In the genomic region with DNA sequence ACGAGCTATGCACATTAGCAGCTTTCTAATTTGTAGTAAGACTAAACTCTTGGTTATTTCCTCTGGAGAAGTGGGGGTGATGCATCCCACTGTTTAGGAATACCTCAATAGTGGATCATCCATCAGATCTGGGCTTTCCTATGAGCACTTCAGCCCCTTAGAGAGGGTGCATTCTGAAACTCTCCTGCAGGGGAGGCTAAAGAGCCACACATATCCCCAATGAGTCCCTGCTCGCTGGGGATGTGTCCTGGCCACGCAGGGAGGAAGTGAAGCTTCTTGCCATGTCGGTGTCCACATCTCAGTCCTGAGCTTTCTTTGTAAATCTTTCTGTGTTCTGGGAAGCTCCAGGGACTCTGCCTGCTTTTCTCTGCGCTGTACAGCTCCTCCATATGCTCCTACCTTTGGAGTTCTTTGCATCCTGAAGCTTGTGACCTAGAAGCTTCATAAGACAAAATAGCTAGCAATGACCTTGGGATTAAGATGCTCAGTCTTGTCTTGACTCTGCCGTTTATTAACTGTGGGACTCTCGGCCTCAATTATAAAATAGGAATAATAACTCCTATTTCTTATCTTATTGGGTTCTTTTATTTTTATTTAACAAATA, we compare ENCODE assay signal across 1 cellular context.
A peak's percentile ranks its signal among the peaks of the same experiment; 100 is the strongest.
TF ChIP-seq lines count a peak whose summit lies in the region.

No MANE protein-coding gene starts in this region.

TF ChIP-seq in HepG2, 621 proteins besides CTCF, POLR2A, EP300 and RAD21:
- peak; percentile 85 for TF ChIP-seq SMC3 (IDR thresholded peaks at IDR 0.05; ENCODE audit: low read length)
- TF ChIP-seq STAG1 (CRISPR knock-in tag; IDR thresholded peaks at IDR 0.05), result peak; percentile 73
- TF ChIP-seq, protein P1, sequence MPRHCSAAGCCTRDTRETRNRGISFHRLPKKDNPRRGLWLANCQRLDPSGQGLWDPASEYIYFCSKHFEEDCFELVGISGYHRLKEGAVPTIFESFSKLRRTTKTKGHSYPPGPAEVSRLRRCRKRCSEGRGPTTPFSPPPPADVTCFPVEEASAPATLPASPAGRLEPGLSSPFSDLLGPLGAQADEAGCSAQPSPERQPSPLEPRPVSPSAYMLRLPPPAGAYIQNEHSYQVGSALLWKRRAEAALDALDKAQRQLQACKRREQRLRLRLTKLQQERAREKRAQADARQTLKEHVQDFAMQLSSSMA (CRISPR knock-in tag; IDR thresholded peaks at IDR 0.05), result no peak
- TF ChIP-seq, protein P2, sequence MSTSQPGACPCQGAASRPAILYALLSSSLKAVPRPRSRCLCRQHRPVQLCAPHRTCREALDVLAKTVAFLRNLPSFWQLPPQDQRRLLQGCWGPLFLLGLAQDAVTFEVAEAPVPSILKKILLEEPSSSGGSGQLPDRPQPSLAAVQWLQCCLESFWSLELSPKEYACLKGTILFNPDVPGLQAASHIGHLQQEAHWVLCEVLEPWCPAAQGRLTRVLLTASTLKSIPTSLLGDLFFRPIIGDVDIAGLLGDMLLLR (CRISPR knock-in tag; IDR thresholded peaks at IDR 0.05), result no peak
TF ChIP-seq in HepG2: peak in this region for 2.
